ENCODE assay signal across 1 cellular context in genomic region chr19:50568321-50569022, GRCh38.
TF ChIP-seq lines count a peak whose summit lies in the region.

LRRC4B (minus strand) TSS chr19:50568435; CDS start chr19:50548838, 19,597 bp downstream.

TF ChIP-seq in A549, 52 proteins besides CTCF, POLR2A, EP300 and RAD21 (continued from another document):
- no peak for TF ChIP-seq USF2 (IDR thresholded peaks at IDR 0.05)
